Comparison of ENCODE assay signal across 2 cellular contexts in genomic region chr5:40788941-40789340, GRCh38.
TF ChIP-seq lines count a peak whose summit lies in the region.

No MANE protein-coding gene starts in this region.

TF ChIP-seq in HEK293, 187 proteins besides CTCF, POLR2A, EP300 and RAD21:
- 0 out of 2 replicates have a peak, but pooled peaks have one; percentile 22 for TF ChIP-seq ZNF121 (tag by site-specific recombination; IDR thresholded peaks at IDR 0.05)

TF ChIP-seq in HepG2, 621 proteins besides CTCF, POLR2A, EP300 and RAD21:
- TF ChIP-seq ZNF770 (CRISPR knock-in tag; IDR thresholded peaks at IDR 0.05) (peak; percentile 79), ZNF121 (CRISPR knock-in tag; IDR thresholded peaks at IDR 0.05) (peak; percentile 88), ZNF460 (CRISPR knock-in tag; IDR thresholded peaks at IDR 0.05; ENCODE audit: borderline replicate concordance) (peak; percentile 49; the same call in 1 of the 2 replicates), ZMYM2 (CRISPR knock-in tag; IDR thresholded peaks at IDR 0.05) (0 out of 2 replicates have a peak, but pooled peaks have one; percentile 21)
